Comparison of ENCODE assay signal across 14 cellular contexts in genomic region chr7:6654842-6655610, GRCh38.
"Had no signal": no experiment of that assay in that cellular context is flagged by ENCODE, and none has a peak within 500 bp of the region (broad histone marks: within the 10 kb centered on the region; RNA-seq: fewer than 3 reads in every experiment).

No MANE protein-coding gene starts in this region.

- H3K9me3 ChIP-seq: pancreas had no signal

- ATAC-seq: activated CD4-positive, alpha-beta T cell treated with anti-CD3 and anti-CD28 coated beads for 36 hours; activated CD8-positive, alpha-beta T cell treated with anti-CD3 and anti-CD28 coated beads for 36 hours; foreskin keratinocyte; left cardiac atrium; lower lobe of right lung; pancreas; stimulated activated memory B cell treated with anti-CD40 and anti-IgM and Interleukin-4, amounts not matched to agents 10 μg/mL and 1 μg/mL and 100 μg/mL, for 72 hours had no signal

- H3K4me1 ChIP-seq: foreskin keratinocyte, heart left ventricle, lower lobe of right lung, pancreas had no signal

- H3K9ac ChIP-seq: neural progenitor cell had no signal

- H2AFZ ChIP-seq: neural progenitor cell had no signal

- H3K36me3 ChIP-seq: neural progenitor cell had no signal

- H3K27ac ChIP-seq: foreskin keratinocyte, heart left ventricle, lower lobe of right lung, neural progenitor cell, pancreas had no signal

- H3K27me3 ChIP-seq: foreskin keratinocyte, heart left ventricle, neural progenitor cell, pancreas had no signal

- DNase-seq: activated CD4-positive, alpha-beta T cell treated with anti-CD3 and anti-CD28 coated beads for 36 hours; activated CD8-positive, alpha-beta T cell treated with anti-CD3 and anti-CD28 coated beads for 36 hours; activated naive CD8-positive, alpha-beta T cell treated with anti-CD3 and anti-CD28 coated beads for 36 hours; cortex of kidney; effector CD4-positive, alpha-beta T cell; foreskin keratinocyte; immature natural killer cell; left cardiac atrium; lower lobe of right lung; stimulated activated CD4-positive, alpha-beta T cell treated with anti-CD3 and anti-CD28 coated beads, Interleukin-2, amount 100 ng/mL, for 48 hours had no signal

- H3K4me3 ChIP-seq: heart left ventricle, lower lobe of right lung, neural progenitor cell, pancreas had no signal

- FAIRE-seq: pancreas had no signal

- H3K4me2 ChIP-seq: neural progenitor cell had no signal
